In the genomic region with DNA sequence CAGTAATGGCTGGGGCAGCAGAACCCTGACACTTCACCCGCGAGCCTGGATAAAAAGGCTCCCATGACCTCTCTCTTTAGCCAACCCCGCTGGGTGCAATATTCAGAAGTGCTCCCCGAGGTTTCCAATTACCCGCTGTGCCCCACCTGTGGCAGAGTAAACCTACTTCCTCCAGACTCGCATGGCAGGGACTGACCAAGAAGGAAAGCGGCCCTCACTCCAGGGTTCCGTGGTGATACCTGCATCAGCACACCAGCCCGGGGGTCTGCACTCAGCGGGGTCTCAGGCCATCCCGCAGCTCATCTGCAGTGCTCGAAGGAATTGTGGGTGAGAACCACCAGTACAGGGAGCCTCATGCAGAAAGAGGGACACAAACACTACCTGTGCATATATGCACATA, we compare ENCODE assay signal across 25 cellular contexts.
"Had no signal": no experiment of that assay in that cellular context is flagged by ENCODE, and none has a peak within 500 bp of the region (broad histone marks: within the 10 kb centered on the region; RNA-seq: fewer than 3 reads in every experiment).

No MANE protein-coding gene starts in this region.

- H3K4me1 Mint-ChIP-seq: mesothelial cell of epicardium, naive B cell had no signal

- FAIRE-seq: endothelial cell of umbilical vein, islet of Langerhans, keratinocyte had no signal

- H3K27ac Mint-ChIP-seq: mesothelial cell of epicardium; naive thymus-derived CD8-positive, alpha-beta T cell had no signal

- H3K27ac ChIP-seq: coronary artery, dorsolateral prefrontal cortex, esophagus squamous epithelium, gastrocnemius medialis, heart right ventricle, left lung, lower lobe of right lung had no signal

- H3K36me3 ChIP-seq: esophagus squamous epithelium, gastrocnemius medialis, heart right ventricle, left lung, lower lobe of right lung had no signal

- H3K9me3 ChIP-seq: esophagus squamous epithelium, gastrocnemius medialis, heart right ventricle, left lung, lower lobe of right lung, mucosa of descending colon had no signal

- ATAC-seq: gastrocnemius medialis; heart right ventricle; left cardiac atrium; left lung; left ventricle myocardium superior; lower lobe of right lung; mucosa of descending colon; naive thymus-derived CD8-positive, alpha-beta T cell had no signal

- H3K4me3 ChIP-seq: coronary artery, dorsolateral prefrontal cortex, esophagus squamous epithelium, gastrocnemius medialis, heart right ventricle, left lung, lower lobe of right lung, mucosa of descending colon had no signal

- H3K27me3 ChIP-seq: gastrocnemius medialis had no signal

- H3K9me3 Mint-ChIP-seq: mesothelial cell of epicardium had no signal

- H3K4me1 ChIP-seq: esophagus squamous epithelium, gastrocnemius medialis, heart right ventricle, left lung, lower lobe of right lung had no signal

- DNase-seq: dermis blood vessel endothelial cell; dorsolateral prefrontal cortex; effector CD4-positive, alpha-beta T cell; effector memory CD4-positive, alpha-beta T cell; esophagus squamous epithelium; foreskin fibroblast; foreskin melanocyte; gastrocnemius medialis; glutamatergic neuron; head of caudate nucleus; heart right ventricle; hippocampal formation; left cardiac atrium; left lung; left ventricle myocardium superior; lower lobe of right lung; mesenchymal stem cell; mucosa of descending colon; naive B cell; naive thymus-derived CD8-positive, alpha-beta T cell had no signal

- H3K4me3 Mint-ChIP-seq: mesothelial cell of epicardium; naive thymus-derived CD8-positive, alpha-beta T cell had no signal

- H3K36me3 Mint-ChIP-seq: mesothelial cell of epicardium; naive B cell; naive thymus-derived CD8-positive, alpha-beta T cell had no signal
